1 cellular context compared by ENCODE assay signal in genomic region chr1:93324486-93325464, GRCh38.
TF ChIP-seq lines count a peak whose summit lies in the region.

No MANE protein-coding gene starts in this region.

TF ChIP-seq in IMR-90, 13 proteins besides CTCF, POLR2A, EP300 and RAD21 (continued from another document):
- TF ChIP-seq USF2 (IDR thresholded peaks at IDR 0.05; ENCODE audit: low read depth, low read length) (no peak), MAZ (IDR thresholded peaks at IDR 0.05; ENCODE audit: borderline replicate concordance, low read depth, low read length) (no peak), BHLHE40 (IDR thresholded peaks at IDR 0.05; ENCODE audit: low read depth, low read length) (no peak), ELK1 (IDR thresholded peaks at IDR 0.05; ENCODE audit: borderline replicate concordance, low read depth, low read length) (no peak), SMC3 (IDR thresholded peaks at IDR 0.05; ENCODE audit: low read depth, low read length) (no peak), NFE2L2 (IDR thresholded peaks at IDR 0.05; ENCODE audit: low read depth, low read length) (no peak)
